Comparison of ENCODE assay signal across 1 cellular context in genomic region chr20:49184691-49185070, GRCh38.
A peak's percentile ranks its signal among the peaks of the same experiment; 100 is the strongest.
TF ChIP-seq lines count a peak whose summit lies in the region.

No MANE protein-coding gene starts in this region.

TF ChIP-seq in HepG2, 621 proteins besides CTCF, POLR2A, EP300 and RAD21 (continues in another document):
- TF ChIP-seq NFE2L1 (CRISPR knock-in tag; IDR thresholded peaks at IDR 0.05; ENCODE audit: borderline replicate concordance) (no peak), ZNF792 (CRISPR knock-in tag; IDR thresholded peaks at IDR 0.05) (no peak), TEF (CRISPR knock-in tag; IDR thresholded peaks at IDR 0.05) (peak; percentile 87), ZFAT (CRISPR knock-in tag; conservative IDR thresholded peaks at IDR 0.05) (no peak), ZNF280B (CRISPR knock-in tag; IDR thresholded peaks at IDR 0.05; ENCODE audit: borderline replicate concordance) (no peak), RNF2 (conservative IDR thresholded peaks at IDR 0.05; ENCODE audit: low read depth) (no peak), MEF2D (CRISPR knock-in tag; IDR thresholded peaks at IDR 0.05) (no peak), ZNF768 (CRISPR knock-in tag; IDR thresholded peaks at IDR 0.05) (no peak), ZNF331 (CRISPR knock-in tag; IDR thresholded peaks at IDR 0.05) (no peak), NPAS2 (CRISPR knock-in tag; IDR thresholded peaks at IDR 0.05; ENCODE audit: borderline replicate concordance) (no peak), POGK (CRISPR knock-in tag; conservative IDR thresholded peaks at IDR 0.05) (no peak), KAT8 (CRISPR knock-in tag; IDR thresholded peaks at IDR 0.05) (no peak), PHF8 (CRISPR knock-in tag; IDR thresholded peaks at IDR 0.05) (no peak), STAT6 (CRISPR knock-in tag; IDR thresholded peaks at IDR 0.05; ENCODE audit: borderline replicate concordance) (no peak), ZHX2 (IDR thresholded peaks at IDR 0.05; ENCODE audit: low read depth) (no peak), ZHX2 (CRISPR knock-in tag; IDR thresholded peaks at IDR 0.05; ENCODE audit: borderline replicate concordance) (no peak), ZNF646 (CRISPR knock-in tag; IDR thresholded peaks at IDR 0.05) (no peak), ZNF281 (CRISPR knock-in tag; IDR thresholded peaks at IDR 0.05; ENCODE audit: borderline replicate concordance) (no peak), HMGXB3 (CRISPR knock-in tag; IDR thresholded peaks at IDR 0.05; ENCODE audit: borderline replicate concordance) (no peak), ZNF143 (CRISPR knock-in tag; IDR thresholded peaks at IDR 0.05) (no peak)
